1 cellular context compared by ENCODE assay signal in genomic region chr11:29008481-29008880, GRCh38.
TF ChIP-seq lines count a peak whose summit lies in the region.

No MANE protein-coding gene starts in this region.

TF ChIP-seq in IMR-90, 13 proteins besides CTCF, POLR2A, EP300 and RAD21 (continued from another document):
- TF ChIP-seq ELK1 (IDR thresholded peaks at IDR 0.05; ENCODE audit: borderline replicate concordance, low read depth, low read length) (no peak), MAZ (IDR thresholded peaks at IDR 0.05; ENCODE audit: borderline replicate concordance, low read depth, low read length) (no peak), BHLHE40 (IDR thresholded peaks at IDR 0.05; ENCODE audit: low read depth, low read length) (no peak)
